In the genomic region with DNA sequence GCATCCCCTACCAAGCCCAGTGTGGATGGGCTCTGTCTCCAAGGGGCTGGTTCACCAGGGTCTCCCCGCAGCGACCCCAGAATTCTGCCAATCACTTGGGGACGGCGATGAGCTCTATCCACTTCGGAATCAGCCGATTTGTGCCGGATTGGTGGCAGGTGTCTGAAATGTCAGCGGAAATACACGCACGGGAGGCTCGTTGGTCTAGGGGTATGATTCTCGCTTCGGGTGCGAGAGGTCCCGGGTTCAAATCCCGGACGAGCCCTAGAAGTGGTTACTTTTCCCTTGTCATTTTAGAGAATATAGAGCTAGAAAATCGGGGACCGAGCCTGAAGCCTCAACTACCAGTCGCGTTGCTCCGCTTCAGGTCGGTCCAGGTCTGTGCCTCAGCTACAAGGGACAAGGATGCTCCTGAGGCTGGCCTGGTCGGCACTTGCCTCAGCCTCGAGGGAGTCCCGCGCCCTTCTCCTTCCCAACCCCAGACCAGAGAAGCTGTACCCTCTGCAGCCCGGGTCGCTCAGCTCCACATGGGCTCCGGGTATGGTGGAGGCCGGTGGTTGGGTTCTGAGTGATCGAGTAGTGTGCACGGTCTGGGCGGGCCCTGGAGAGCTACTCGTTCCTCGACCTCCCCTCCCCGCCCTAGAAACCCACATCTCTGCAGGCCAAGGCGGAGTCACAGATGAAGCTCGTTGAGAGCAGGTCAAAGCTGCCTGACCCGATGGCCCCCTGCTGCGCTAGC, we compare ENCODE assay signal across 1 cellular context.
TF ChIP-seq lines count a peak whose summit lies in the region.

No MANE protein-coding gene starts in this region.

TF ChIP-seq in K562, 482 proteins besides CTCF, POLR2A, EP300 and RAD21 (continued from another document):
- TF ChIP-seq, protein P1, sequence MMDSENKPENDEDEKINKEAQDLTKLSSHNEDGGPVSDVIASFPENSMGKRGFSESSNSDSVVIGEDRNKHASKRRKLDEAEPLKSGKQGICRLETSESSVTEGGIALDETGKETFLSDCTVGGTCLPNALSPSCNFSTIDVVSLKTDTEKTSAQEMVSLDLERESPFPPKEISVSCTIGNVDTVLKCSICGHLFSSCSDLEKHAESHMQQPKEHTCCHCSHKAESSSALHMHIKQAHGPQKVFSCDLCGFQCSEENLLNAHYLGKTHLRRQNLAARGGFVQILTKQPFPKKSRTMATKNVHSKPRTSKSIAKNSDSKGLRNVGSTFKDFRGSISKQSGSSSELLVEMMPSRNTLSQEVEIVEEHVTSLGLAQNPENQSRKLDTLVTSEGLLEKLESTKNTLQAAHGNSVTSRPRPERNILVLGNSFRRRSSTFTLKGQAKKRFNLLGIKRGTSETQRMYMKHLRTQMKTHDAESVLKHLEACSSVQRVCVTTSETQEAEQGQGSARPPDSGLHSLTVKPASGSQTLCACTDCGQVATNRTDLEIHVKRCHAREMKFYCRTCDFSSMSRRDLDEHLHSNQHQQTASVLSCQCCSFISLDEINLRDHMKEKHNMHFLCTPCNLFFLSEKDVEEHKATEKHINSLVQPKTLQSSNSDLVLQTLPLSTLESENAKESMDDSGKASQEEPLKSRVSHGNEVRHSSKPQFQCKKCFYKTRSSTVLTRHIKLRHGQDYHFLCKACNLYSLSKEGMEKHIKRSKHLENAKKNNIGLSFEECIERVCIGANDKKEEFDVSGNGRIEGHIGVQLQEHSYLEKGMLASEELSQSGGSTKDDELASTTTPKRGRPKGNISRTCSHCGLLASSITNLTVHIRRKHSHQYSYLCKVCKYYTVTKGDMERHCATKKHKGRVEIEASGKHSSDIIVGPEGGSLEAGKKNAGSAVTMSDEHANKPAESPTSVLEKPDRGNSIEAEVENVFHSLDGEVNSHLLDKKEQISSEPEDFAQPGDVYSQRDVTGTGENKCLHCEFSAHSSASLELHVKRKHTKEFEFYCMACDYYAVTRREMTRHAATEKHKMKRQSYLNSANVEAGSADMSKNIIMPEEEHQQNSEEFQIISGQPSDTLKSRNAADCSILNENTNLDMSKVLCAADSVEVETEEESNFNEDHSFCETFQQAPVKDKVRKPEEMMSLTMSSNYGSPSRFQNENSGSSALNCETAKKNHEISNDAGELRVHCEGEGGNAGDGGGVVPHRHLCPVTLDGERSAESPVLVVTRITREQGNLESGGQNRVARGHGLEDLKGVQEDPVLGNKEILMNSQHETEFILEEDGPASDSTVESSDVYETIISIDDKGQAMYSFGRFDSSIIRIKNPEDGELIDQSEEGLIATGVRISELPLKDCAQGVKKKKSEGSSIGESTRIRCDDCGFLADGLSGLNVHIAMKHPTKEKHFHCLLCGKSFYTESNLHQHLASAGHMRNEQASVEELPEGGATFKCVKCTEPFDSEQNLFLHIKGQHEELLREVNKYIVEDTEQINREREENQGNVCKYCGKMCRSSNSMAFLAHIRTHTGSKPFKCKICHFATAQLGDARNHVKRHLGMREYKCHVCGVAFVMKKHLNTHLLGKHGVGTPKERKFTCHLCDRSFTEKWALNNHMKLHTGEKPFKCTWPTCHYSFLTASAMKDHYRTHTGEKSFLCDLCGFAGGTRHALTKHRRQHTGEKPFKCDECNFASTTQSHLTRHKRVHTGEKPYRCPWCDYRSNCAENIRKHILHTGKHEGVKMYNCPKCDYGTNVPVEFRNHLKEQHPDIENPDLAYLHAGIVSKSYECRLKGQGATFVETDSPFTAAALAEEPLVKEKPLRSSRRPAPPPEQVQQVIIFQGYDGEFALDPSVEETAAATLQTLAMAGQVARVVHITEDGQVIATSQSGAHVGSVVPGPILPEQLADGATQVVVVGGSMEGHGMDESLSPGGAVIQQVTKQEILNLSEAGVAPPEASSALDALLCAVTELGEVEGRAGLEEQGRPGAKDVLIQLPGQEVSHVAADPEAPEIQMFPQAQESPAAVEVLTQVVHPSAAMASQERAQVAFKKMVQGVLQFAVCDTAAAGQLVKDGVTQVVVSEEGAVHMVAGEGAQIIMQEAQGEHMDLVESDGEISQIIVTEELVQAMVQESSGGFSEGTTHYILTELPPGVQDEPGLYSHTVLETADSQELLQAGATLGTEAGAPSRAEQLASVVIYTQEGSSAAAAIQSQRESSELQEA (IDR thresholded peaks at IDR 0.05; ENCODE audit: low read depth) = 0 out of 2 replicates have a peak, but pooled peaks have one; percentile 9
- TF ChIP-seq TEAD4 (IDR thresholded peaks at IDR 0.05; ENCODE audit: low read length) (peak; percentile 45; the same call in 1 of the 2 replicates), TEAD4 (CRISPR knock-in tag; IDR thresholded peaks at IDR 0.05; ENCODE audit: borderline replicate concordance) (no peak), CREM (IDR thresholded peaks at IDR 0.05; ENCODE audit: low read depth) (peak; percentile 53; the same call in 1 of the 2 replicates), XRCC5 (IDR thresholded peaks at IDR 0.05; ENCODE audit: low read depth, low read length) (0 out of 2 replicates have a peak, but pooled peaks have one; percentile 21), PURB (CRISPR knock-in tag; IDR thresholded peaks at IDR 0.05; ENCODE audit: low read depth) (no peak), MECOM (CRISPR knock-in tag; IDR thresholded peaks at IDR 0.05) (no peak), CXXC5 (CRISPR knock-in tag; IDR thresholded peaks at IDR 0.05) (peak; percentile 54), ATF7 (IDR thresholded peaks at IDR 0.05) (0 out of 2 replicates have a peak, but pooled peaks have one; percentile 16), WHSC1 (IDR thresholded peaks at IDR 0.05; ENCODE audit: low read length) (no peak), SAFB2 (IDR thresholded peaks at IDR 0.05; ENCODE audit: borderline replicate concordance, low read depth, low read length, severe bottlenecking) (no peak), MYC (IDR thresholded peaks at IDR 0.05; ENCODE audit: low read depth, low read length) (0 out of 2 replicates have a peak, but pooled peaks have one; percentile 12), MYC (CRISPR knock-in tag; IDR thresholded peaks at IDR 0.05; ENCODE audit: borderline replicate concordance, low read depth) (no peak), CREB1 (IDR thresholded peaks at IDR 0.05) (peak; percentile 41; the same call in 1 of the 2 replicates), CREB1 (CRISPR knock-in tag; IDR thresholded peaks at IDR 0.05) (0 out of 2 replicates have a peak, but pooled peaks have one; percentile 14), PCBP2 (IDR thresholded peaks at IDR 0.05; ENCODE audit: low read depth, low read length, poor library complexity, severe bottlenecking) (no peak), BDP1 (IDR thresholded peaks at IDR 0.05; ENCODE audit: insufficient read depth, insufficient read length) (peak; percentile 28), ZNF174 (CRISPR knock-in tag; IDR thresholded peaks at IDR 0.05) (no peak), POLR2H (tag; IDR thresholded peaks at IDR 0.05; ENCODE audit: low read depth) (peak; percentile 95), ZFX (CRISPR knock-in tag; IDR thresholded peaks at IDR 0.05) (0 out of 2 replicates have a peak, but pooled peaks have one; percentile 31), BCOR (IDR thresholded peaks at IDR 0.05) (peak; percentile 19; the same call in 1 of the 2 replicates)
- TF ChIP-seq, protein P2, sequence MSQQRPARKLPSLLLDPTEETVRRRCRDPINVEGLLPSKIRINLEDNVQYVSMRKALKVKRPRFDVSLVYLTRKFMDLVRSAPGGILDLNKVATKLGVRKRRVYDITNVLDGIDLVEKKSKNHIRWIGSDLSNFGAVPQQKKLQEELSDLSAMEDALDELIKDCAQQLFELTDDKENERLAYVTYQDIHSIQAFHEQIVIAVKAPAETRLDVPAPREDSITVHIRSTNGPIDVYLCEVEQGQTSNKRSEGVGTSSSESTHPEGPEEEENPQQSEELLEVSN (IDR thresholded peaks at IDR 0.05; ENCODE audit: borderline replicate concordance in 1 of 2, extremely low read depth in 1 of 2, insufficient read depth in 1 of 2, insufficient read length in 1 of 2, low read depth in 1 of 2, low read length in 1 of 2, poor library complexity in 1 of 2, severe bottlenecking in 1 of 2) = peak in 1 of 2 experiments; percentile 13
- TF ChIP-seq, protein P3, sequence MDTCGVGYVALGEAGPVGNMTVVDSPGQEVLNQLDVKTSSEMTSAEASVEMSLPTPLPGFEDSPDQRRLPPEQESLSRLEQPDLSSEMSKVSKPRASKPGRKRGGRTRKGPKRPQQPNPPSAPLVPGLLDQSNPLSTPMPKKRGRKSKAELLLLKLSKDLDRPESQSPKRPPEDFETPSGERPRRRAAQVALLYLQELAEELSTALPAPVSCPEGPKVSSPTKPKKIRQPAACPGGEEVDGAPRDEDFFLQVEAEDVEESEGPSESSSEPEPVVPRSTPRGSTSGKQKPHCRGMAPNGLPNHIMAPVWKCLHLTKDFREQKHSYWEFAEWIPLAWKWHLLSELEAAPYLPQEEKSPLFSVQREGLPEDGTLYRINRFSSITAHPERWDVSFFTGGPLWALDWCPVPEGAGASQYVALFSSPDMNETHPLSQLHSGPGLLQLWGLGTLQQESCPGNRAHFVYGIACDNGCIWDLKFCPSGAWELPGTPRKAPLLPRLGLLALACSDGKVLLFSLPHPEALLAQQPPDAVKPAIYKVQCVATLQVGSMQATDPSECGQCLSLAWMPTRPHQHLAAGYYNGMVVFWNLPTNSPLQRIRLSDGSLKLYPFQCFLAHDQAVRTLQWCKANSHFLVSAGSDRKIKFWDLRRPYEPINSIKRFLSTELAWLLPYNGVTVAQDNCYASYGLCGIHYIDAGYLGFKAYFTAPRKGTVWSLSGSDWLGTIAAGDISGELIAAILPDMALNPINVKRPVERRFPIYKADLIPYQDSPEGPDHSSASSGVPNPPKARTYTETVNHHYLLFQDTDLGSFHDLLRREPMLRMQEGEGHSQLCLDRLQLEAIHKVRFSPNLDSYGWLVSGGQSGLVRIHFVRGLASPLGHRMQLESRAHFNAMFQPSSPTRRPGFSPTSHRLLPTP (IDR thresholded peaks at IDR 0.05; ENCODE audit: borderline replicate concordance, extremely low read depth, insufficient read length) = peak; percentile 70
- TF ChIP-seq, protein P4, sequence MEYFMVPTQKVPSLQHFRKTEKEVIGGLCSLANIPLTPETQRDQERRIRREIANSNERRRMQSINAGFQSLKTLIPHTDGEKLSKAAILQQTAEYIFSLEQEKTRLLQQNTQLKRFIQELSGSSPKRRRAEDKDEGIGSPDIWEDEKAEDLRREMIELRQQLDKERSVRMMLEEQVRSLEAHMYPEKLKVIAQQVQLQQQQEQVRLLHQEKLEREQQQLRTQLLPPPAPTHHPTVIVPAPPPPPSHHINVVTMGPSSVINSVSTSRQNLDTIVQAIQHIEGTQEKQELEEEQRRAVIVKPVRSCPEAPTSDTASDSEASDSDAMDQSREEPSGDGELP (CRISPR knock-in tag; IDR thresholded peaks at IDR 0.05; ENCODE audit: borderline replicate concordance) = 0 out of 2 replicates have a peak, but pooled peaks have one; percentile 7
- TF ChIP-seq, protein P5, sequence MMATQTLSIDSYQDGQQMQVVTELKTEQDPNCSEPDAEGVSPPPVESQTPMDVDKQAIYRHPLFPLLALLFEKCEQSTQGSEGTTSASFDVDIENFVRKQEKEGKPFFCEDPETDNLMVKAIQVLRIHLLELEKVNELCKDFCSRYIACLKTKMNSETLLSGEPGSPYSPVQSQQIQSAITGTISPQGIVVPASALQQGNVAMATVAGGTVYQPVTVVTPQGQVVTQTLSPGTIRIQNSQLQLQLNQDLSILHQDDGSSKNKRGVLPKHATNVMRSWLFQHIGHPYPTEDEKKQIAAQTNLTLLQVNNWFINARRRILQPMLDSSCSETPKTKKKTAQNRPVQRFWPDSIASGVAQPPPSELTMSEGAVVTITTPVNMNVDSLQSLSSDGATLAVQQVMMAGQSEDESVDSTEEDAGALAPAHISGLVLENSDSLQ (IDR thresholded peaks at IDR 0.05) = peak; percentile 34; the same call in 1 of the 2 replicates
- TF ChIP-seq, protein P6, sequence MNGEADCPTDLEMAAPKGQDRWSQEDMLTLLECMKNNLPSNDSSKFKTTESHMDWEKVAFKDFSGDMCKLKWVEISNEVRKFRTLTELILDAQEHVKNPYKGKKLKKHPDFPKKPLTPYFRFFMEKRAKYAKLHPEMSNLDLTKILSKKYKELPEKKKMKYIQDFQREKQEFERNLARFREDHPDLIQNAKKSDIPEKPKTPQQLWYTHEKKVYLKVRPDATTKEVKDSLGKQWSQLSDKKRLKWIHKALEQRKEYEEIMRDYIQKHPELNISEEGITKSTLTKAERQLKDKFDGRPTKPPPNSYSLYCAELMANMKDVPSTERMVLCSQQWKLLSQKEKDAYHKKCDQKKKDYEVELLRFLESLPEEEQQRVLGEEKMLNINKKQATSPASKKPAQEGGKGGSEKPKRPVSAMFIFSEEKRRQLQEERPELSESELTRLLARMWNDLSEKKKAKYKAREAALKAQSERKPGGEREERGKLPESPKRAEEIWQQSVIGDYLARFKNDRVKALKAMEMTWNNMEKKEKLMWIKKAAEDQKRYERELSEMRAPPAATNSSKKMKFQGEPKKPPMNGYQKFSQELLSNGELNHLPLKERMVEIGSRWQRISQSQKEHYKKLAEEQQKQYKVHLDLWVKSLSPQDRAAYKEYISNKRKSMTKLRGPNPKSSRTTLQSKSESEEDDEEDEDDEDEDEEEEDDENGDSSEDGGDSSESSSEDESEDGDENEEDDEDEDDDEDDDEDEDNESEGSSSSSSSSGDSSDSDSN (IDR thresholded peaks at IDR 0.05; ENCODE audit: borderline replicate concordance in 1 of 2, low read depth in 2 of 2, low read length in 2 of 2) = peak in 1 of 2 experiments; percentile 77; a peak in 2 of 4 replicates
